In the genomic region with DNA sequence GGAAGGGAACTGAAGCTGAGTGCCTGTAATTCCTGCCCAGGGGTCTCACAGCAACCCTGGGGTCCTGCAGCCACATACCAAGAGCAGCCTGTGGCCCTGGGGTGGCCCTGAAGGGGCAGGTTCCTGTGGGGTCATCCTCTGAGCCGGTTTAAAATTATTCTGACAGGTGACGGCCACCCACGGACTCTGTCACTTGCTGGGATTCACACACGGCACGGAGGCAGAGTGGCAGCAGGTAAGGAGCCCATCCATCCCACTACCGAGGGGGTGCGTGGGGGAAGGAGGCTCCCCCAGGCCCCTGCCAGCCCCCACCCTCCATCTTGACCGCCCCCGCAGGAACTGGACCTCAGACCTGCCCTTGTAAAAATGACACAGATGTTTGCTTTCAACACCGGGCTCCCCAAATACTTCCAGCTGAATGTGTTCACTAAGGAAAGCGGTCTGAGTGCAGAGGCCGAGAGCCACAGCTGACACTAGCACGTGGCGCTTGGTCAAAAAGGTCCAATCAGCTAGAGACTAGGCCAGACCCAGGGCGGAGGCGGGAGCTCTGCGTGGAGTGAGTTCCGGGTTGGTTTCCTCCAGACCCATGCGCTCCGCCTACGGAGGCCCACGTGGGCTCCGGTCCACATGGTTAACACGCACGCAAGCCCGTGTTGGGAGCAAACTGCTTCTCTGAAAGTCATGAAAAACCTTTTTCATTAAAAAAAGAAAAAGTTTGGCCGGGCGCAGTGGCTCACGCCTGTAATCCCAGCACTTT, we compare ENCODE assay signal across 9 cellular contexts. TPM values are rescaled to one million over a fixed set of nuclear protein-coding genes. Genes with fewer than 3 reads are reported as not detected.
DNase-seq lines count a peak whose midpoint lies in the region; ATAC-seq and TF ChIP-seq lines count a peak whose summit lies in the region.
"Had no signal": no experiment of that assay in that cellular context is flagged by ENCODE, and none has a peak within 500 bp of the region (broad histone marks: within the 10 kb centered on the region; RNA-seq: fewer than 3 reads in every experiment).

No MANE protein-coding gene starts in this region.

- H3K9me3 ChIP-seq in esophagus muscularis mucosa (no peaks in the 10 kb centered on the region), transverse colon (no peaks in the 10 kb centered on the region)

- H3K4me3 Mint-ChIP-seq in activated CD4-positive, alpha-beta T cell treated with anti-CD3 and anti-CD28 coated beads, Interleukin-2, amount 10 ng/mL, durations not matched to agents 7 days and 5 days, result peak overlapping the region; percentile 14

- peaks cover 0 to 19% (median 14%) of the 10 kb centered on the region in 4 donors for H3K36me3 ChIP-seq in esophagus muscularis mucosa
- no peaks in the 10 kb centered on the region for H3K36me3 ChIP-seq in transverse colon

- H3K4me1 Mint-ChIP-seq in activated CD4-positive, alpha-beta T cell treated with anti-CD3 and anti-CD28 coated beads, Interleukin-2, amount 10 ng/mL, durations not matched to agents 7 days and 5 days, result peaks cover 19% of the 10 kb centered on the region

- H3K27me3 ChIP-seq in esophagus muscularis mucosa, result peaks cover 0 to 58% (median 4%) of the 10 kb centered on the region in 4 donors
- H3K27me3 ChIP-seq in transverse colon, result peaks cover 21% of the 10 kb centered on the region

- TF ChIP-seq EP300 in esophagus muscularis mucosa (IDR thresholded peaks at IDR 0.05) (no peak), transverse colon (IDR thresholded peaks at IDR 0.05; ENCODE audit: low read depth) (no peak)

- peak overlapping the region; percentile 69 for H3K27ac Mint-ChIP-seq in activated CD4-positive, alpha-beta T cell treated with anti-CD3 and anti-CD28 coated beads, Interleukin-2, amount 10 ng/mL, durations not matched to agents 7 days and 5 days

- no peak for TF ChIP-seq CTCF in esophagus muscularis mucosa (IDR thresholded peaks at IDR 0.05)
- TF ChIP-seq CTCF in transverse colon (IDR thresholded peaks at IDR 0.05), result no peak

- peaks cover 8% of the 10 kb centered on the region for H3K9me3 Mint-ChIP-seq in activated CD4-positive, alpha-beta T cell treated with anti-CD3 and anti-CD28 coated beads, Interleukin-2, amount 10 ng/mL, durations not matched to agents 7 days and 5 days

- peak overlapping the region in 3 of 4 donors; percentile 6 to 52 (median 33) for H3K4me3 ChIP-seq in esophagus muscularis mucosa
- H3K4me3 ChIP-seq in transverse colon, result peak overlapping the region in 1 of 4 donors; percentile 49

- peak; percentile 37 for DNase-seq in activated gamma-delta T cell treated with Interleukin-2 at 50 U/mL for 16 hours
- DNase-seq in activated gamma-delta T cell (lab: John Stamatoyannopoulos, UW), result no peak
- peak; percentile 47 for DNase-seq in activated CD4-positive, alpha-beta T cell treated with anti-CD3 and anti-CD28 coated beads, Interleukin-2, amount 10 ng/mL, durations not matched to agents 7 days and 5 days
- peak; percentile 97 for DNase-seq in esophagus muscularis mucosa (ENCODE audit: extremely low spot score)
- peak; percentile 16 for DNase-seq in occipital lobe (lab: John Stamatoyannopoulos, UW)
- DNase-seq in transverse colon, result peak; percentile 70
- DNase-seq in SHP77 (lab: John Stamatoyannopoulos, UW), result no peak

- H3K27me3 Mint-ChIP-seq in activated CD4-positive, alpha-beta T cell treated with anti-CD3 and anti-CD28 coated beads, Interleukin-2, amount 10 ng/mL, durations not matched to agents 7 days and 5 days, result no peaks in the 10 kb centered on the region

- H3K4me1 ChIP-seq in esophagus muscularis mucosa (peaks cover 14 to 35% (median 28%) of the 10 kb centered on the region in 4 donors), transverse colon (peaks cover 6 to 27% (median 11%) of the 10 kb centered on the region in 4 donors)

- WGBS in esophagus muscularis mucosa, result 60% methylated on average over 27 of the region's 29 CpGs
- WGBS in transverse colon (ENCODE audit: low coverage in 1 of 2), 2 donors, result 59 to 63% methylated on average over 6 to 28 of the region's 29 CpGs

- TF ChIP-seq POLR2A in esophagus muscularis mucosa (IDR thresholded peaks at IDR 0.05; ENCODE audit: low read depth) (no peak), transverse colon (IDR thresholded peaks at IDR 0.05) (no peak)

- POLR2A ChIA-PET in activated CD4-positive, alpha-beta T cell treated with anti-CD3 and anti-CD28 coated beads, Interleukin-2, amount 10 ng/mL, durations not matched to agents 7 days and 5 days (lab: Charles Lee), result no interaction called here

- intact Hi-C loops in esophagus muscularis mucosa (cut with DNase I) (no loop called here), transverse colon (cut with DNase I; ENCODE audit: low total_unique reads) (no loop called here)

- no peak for ATAC-seq in GM21381 (IDR thresholded peaks at IDR 0.05; ENCODE audit: unreplicated experiment)

- in situ Hi-C loops in transverse colon (cut with MboI; ENCODE audit: low pct_ligation_motif_present in 1 of 4, low pct_unique_long_range_greater_than_20kb in 1 of 4, low sequenced_read_pairs in 3 of 4), result no loop called here

- peaks cover 35% of the 10 kb centered on the region for H3K36me3 Mint-ChIP-seq in activated CD4-positive, alpha-beta T cell treated with anti-CD3 and anti-CD28 coated beads, Interleukin-2, amount 10 ng/mL, durations not matched to agents 7 days and 5 days (ENCODE audit: low read depth)

- H3K27ac ChIP-seq in esophagus muscularis mucosa (replicated peaks in 1 of 4), result peak overlapping the region; percentile 53 to 69 (median 62)
- H3K27ac ChIP-seq in transverse colon, result peak overlapping the region; percentile 50 to 72 (median 60)
- H3K27ac ChIP-seq: C4-2B had no signal

- CTCF ChIA-PET in activated CD4-positive, alpha-beta T cell treated with anti-CD3 and anti-CD28 coated beads, Interleukin-2, amount 10 ng/mL, durations not matched to agents 7 days and 5 days (lab: Charles Lee), result interaction anchor here (0.9 to 1.4 kb wide), 2 partner anchors 42 to 128 kb away, joined by 3 to 4 read pairs; no protein-coding TSS in a partner anchor

RNA-seq across cellular contexts. Expression of a gene that starts 10.0 kb away (rescaled TPM):
- total RNA-seq in activated CD4-positive, alpha-beta T cell treated with anti-CD3 and anti-CD28 coated beads, Interleukin-2, amount 10 ng/mL, durations not matched to agents 7 days and 5 days, result 10 to 100 TPM; 11.5 to 12.5 TPM
- 10 to 100 TPM in 3 of 4 donors, 1 to 10 TPM in 1; 8.1 to 17.2 (median 10.6) TPM for total RNA-seq in esophagus muscularis mucosa
- 11.7 TPM for total RNA-seq in occipital lobe
- total RNA-seq in transverse colon, result 10 to 100 TPM in 1 of 4 donors, 1 to 10 TPM in 2, not detected in 1; 4.8 to 33.5 (median 9.1) TPM

RNA-seq across cellular contexts. Expression of a gene that starts 10.8 kb away (rescaled TPM):
- total RNA-seq in activated CD4-positive, alpha-beta T cell treated with anti-CD3 and anti-CD28 coated beads, Interleukin-2, amount 10 ng/mL, durations not matched to agents 7 days and 5 days, result 100 to 1,000 TPM in 1 of 2 experiments, 10 to 100 TPM in 1; 94.5 to 118 TPM
- total RNA-seq in esophagus muscularis mucosa (10 to 100 TPM; 58.6 to 89.2 (median 81.9) TPM), occipital lobe (82.7 TPM), transverse colon (100 to 1,000 TPM in 3 of 4 donors, 10 to 100 TPM in 1; 87.4 to 348 (median 108) TPM)

RNA-seq across cellular contexts. Expression of a gene that starts 27.5 kb away (rescaled TPM):
- total RNA-seq in activated CD4-positive, alpha-beta T cell treated with anti-CD3 and anti-CD28 coated beads, Interleukin-2, amount 10 ng/mL, durations not matched to agents 7 days and 5 days, result 10 to 100 TPM; 67.5 to 68.3 TPM
- 1 to 10 TPM in 3 of 4 donors, under 1 TPM in 1; 0.50 to 2.5 (median 1.7) TPM for total RNA-seq in esophagus muscularis mucosa
- 3.0 TPM for total RNA-seq in occipital lobe
- 10 to 100 TPM in 2 of 4 donors, 1 to 10 TPM in 2; 2.5 to 79.8 (median 7.6) TPM for total RNA-seq in transverse colon

RNA-seq across cellular contexts. Expression of a gene that starts 27.8 kb away (rescaled TPM):
- 10 to 100 TPM; 84.0 to 89.8 TPM for total RNA-seq in activated CD4-positive, alpha-beta T cell treated with anti-CD3 and anti-CD28 coated beads, Interleukin-2, amount 10 ng/mL, durations not matched to agents 7 days and 5 days
- total RNA-seq in esophagus muscularis mucosa (10 to 100 TPM; 21.2 to 35.1 (median 24.7) TPM), occipital lobe (18.4 TPM), transverse colon (100 to 1,000 TPM in 1 of 4 donors, 10 to 100 TPM in 3; 27.6 to 171 (median 63.4) TPM)

Comparison
In these comparisons a context has a peak if more than half of its experiments do, and no peak if none do; other contexts are left out.
1. DNase-seq: peak in activated gamma-delta T cell treated with Interleukin-2 at 50 U/mL for 16 hours (single experiment), activated CD4-positive, alpha-beta T cell treated with anti-CD3 and anti-CD28 coated beads, Interleukin-2, amount 10 ng/mL, durations not matched to agents 7 days and 5 days (single experiment), esophagus muscularis mucosa (single experiment), occipital lobe (single experiment) and transverse colon (single experiment); none in activated gamma-delta T cell (single experiment) and SHP77 (0 of 2).